ENCODE assay signal across 29 cellular contexts in the genomic region with DNA sequence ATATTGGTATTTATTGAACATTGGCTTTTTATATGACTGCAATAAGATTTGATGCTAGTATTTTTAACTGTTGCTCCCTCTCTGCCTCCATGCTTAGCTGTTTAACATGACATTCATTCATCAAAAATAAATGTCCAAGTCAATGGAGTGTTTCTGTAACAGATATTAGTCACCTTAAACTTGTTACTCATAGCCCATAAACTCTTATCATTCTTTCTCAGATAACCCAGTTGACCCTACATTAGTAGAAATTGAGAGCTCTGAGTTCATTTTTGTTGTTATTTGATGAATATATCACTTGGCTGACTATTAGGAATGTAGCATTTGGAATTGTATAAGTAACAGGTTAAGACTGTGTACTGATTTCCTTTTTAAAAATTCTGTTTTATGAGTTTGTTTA.
DNase-seq lines count a peak whose midpoint lies in the region; FAIRE-seq and TF ChIP-seq lines count a peak whose summit lies in the region.
"Had no signal": no experiment of that assay in that cellular context is flagged by ENCODE, and none has a peak within 500 bp of the region (broad histone marks: within the 10 kb centered on the region; RNA-seq: fewer than 3 reads in every experiment).

No MANE protein-coding gene starts in this region.

- CTCF ChIA-PET in HEK293 (lab: Yijun Ruan, JAX): no interaction called here

- no peaks in the 10 kb centered on the region for H3K27me3 Mint-ChIP-seq in glutamatergic neuron (ENCODE audit: unreplicated experiment)
- H3K27me3 Mint-ChIP-seq: activated B cell treated with CpG ODN at 0.5 μM for 24 hours; CD4-positive, CD25-positive, alpha-beta regulatory T cell had no signal

- no peak overlapping the region for H3K4me3 Mint-ChIP-seq in glutamatergic neuron (ENCODE audit: unreplicated experiment)
- H3K4me3 Mint-ChIP-seq: activated naive CD4-positive, alpha-beta T cell treated with anti-CD3 and anti-CD28 coated beads, Interleukin-2, amount 50 U/mL, for 24 hours; CD4-positive, CD25-positive, alpha-beta regulatory T cell; endodermal cell; HFFc6; neural crest cell; stimulated activated naive CD8-positive, alpha-beta T cell treated with anti-CD3 and anti-CD28 coated beads, Interleukin-15, amount 100 ng/mL, for 72 hours had no signal

- peak overlapping the region; percentile 58; the same call in 1 of the 2 replicates for H3K4me3 ChIP-seq in DOHH2 (ENCODE audit: low read length)
- H3K4me3 ChIP-seq in HEK293 (ENCODE audit: low read depth, low read length): no peak overlapping the region
- H3K4me3 ChIP-seq: cardiac muscle cell, lower lobe of right lung, right lobe of liver, tibial artery had no signal

- no peak overlapping the region for H3K27ac ChIP-seq in DOHH2 (ENCODE audit: low read depth, low read length)
- H3K27ac ChIP-seq in HEK293 (ENCODE audit: extremely low read depth, low read depth, low read length): no peak overlapping the region
- H3K27ac ChIP-seq: HL-60, lower lobe of right lung, right lobe of liver, tibial artery had no signal

- peaks cover 5% of the 10 kb centered on the region; the same call in 1 of the 2 replicates for H3K79me2 ChIP-seq in DOHH2 (ENCODE audit: control insufficient read depth, low read length)

- H3K9me3 ChIP-seq in DOHH2 (ENCODE audit: control insufficient read depth, insufficient read depth, low read length) (no peaks in the 10 kb centered on the region), HEK293 (ENCODE audit: control insufficient read depth, insufficient read depth, low read depth, low read length) (no peaks in the 10 kb centered on the region)
- H3K9me3 ChIP-seq: lower lobe of right lung, right lobe of liver, tibial artery had no signal

- no peaks in the 10 kb centered on the region for H3K36me3 Mint-ChIP-seq in glutamatergic neuron (ENCODE audit: unreplicated experiment)
- H3K36me3 Mint-ChIP-seq: activated naive CD4-positive, alpha-beta T cell treated with anti-CD3 and anti-CD28 coated beads, Interleukin-2, amount 50 U/mL, for 24 hours; CD4-positive, CD25-positive, alpha-beta regulatory T cell had no signal

- FAIRE-seq in frontal cortex (lab: Jason Lieb, UNC): no peak
- FAIRE-seq: G401.6, kidney had no signal

- no peak overlapping the region for H3K27ac Mint-ChIP-seq in glutamatergic neuron (ENCODE audit: unreplicated experiment)
- H3K27ac Mint-ChIP-seq: activated B cell treated with CpG ODN at 0.5 μM for 24 hours; activated naive CD4-positive, alpha-beta T cell treated with anti-CD3 and anti-CD28 coated beads, Interleukin-2, amount 50 U/mL, for 24 hours; CD4-positive, CD25-positive, alpha-beta regulatory T cell; endodermal cell; HFFc6; stimulated activated naive CD8-positive, alpha-beta T cell treated with anti-CD3 and anti-CD28 coated beads, Interleukin-15, amount 100 ng/mL, for 72 hours had no signal

- peaks cover 39% of the 10 kb centered on the region for H3K4me1 ChIP-seq in DOHH2 (ENCODE audit: control insufficient read depth, low read length)
- peaks cover 17% of the 10 kb centered on the region; the same call in 1 of the 2 replicates for H3K4me1 ChIP-seq in HEK293 (ENCODE audit: control insufficient read depth, insufficient read depth, low read length)
- H3K4me1 ChIP-seq: lower lobe of right lung, right lobe of liver had no signal

- H3K36me3 ChIP-seq in DOHH2 (ENCODE audit: control insufficient read depth, low read length): no peaks in the 10 kb centered on the region
- H3K36me3 ChIP-seq in HEK293 (ENCODE audit: control insufficient read depth in 2 of 2, insufficient read depth in 1 of 2, low read length in 2 of 2): no peaks in the 10 kb centered on the region
- H3K36me3 ChIP-seq: cardiac muscle cell, lower lobe of right lung, right lobe of liver, tibial artery had no signal

- no peaks in the 10 kb centered on the region for H3K4me1 Mint-ChIP-seq in glutamatergic neuron (ENCODE audit: low read depth, unreplicated experiment)
- H3K4me1 Mint-ChIP-seq: endodermal cell had no signal

- H4K20me1 ChIP-seq in DOHH2 (ENCODE audit: control insufficient read depth, insufficient read depth, low read depth, low read length): no peaks in the 10 kb centered on the region

- H3K9me3 Mint-ChIP-seq in glutamatergic neuron (ENCODE audit: unreplicated experiment): no peaks in the 10 kb centered on the region
- H3K9me3 Mint-ChIP-seq: activated B cell treated with CpG ODN at 0.5 μM for 24 hours; activated naive CD4-positive, alpha-beta T cell treated with anti-CD3 and anti-CD28 coated beads, Interleukin-2, amount 50 U/mL, for 24 hours; endodermal cell; HFFc6; neural crest cell; stimulated activated naive CD8-positive, alpha-beta T cell treated with anti-CD3 and anti-CD28 coated beads, Interleukin-15, amount 100 ng/mL, for 72 hours had no signal

- POLR2A ChIA-PET in HEK293 (lab: Yijun Ruan, JAX): no interaction called here

- DNase-seq in NCI-H226 (peak; percentile 76), kidney glomerular epithelial cell (lab: John Stamatoyannopoulos, UW) (peak; percentile 56), glutamatergic neuron (no peak), frontal cortex (ENCODE audit: low spot score in 2 of 2) (no peak)
- DNase-seq in stimulated activated naive CD4-positive, alpha-beta T cell treated with Interleukin-2 at 50 U/mL for 16 hours (lab: John Stamatoyannopoulos, UW): no peak
- DNase-seq in activated effector memory CD4-positive, alpha-beta T cell treated with anti-CD3 and anti-CD28 coated beads, Interleukin-2, amount 50 U/mL, for 16 hours: no peak
- DNase-seq: activated B cell treated with CpG ODN at 0.5 μM for 24 hours; CD4-positive, CD25-positive, alpha-beta regulatory T cell; cortex of kidney; DMS 273 treated with DMSO at 0.1 percent for 48 hours; endodermal cell; HFFc6; kidney; lower lobe of right lung; NCI-H1092 treated with DMSO at 0.1 percent for 48 hours; NCI-H1930; NCI-H345; NCI-H82; right lobe of liver; stimulated activated naive CD8-positive, alpha-beta T cell treated with anti-CD3 and anti-CD28 coated beads, Interleukin-15, amount 100 ng/mL, for 72 hours; T1000; tibial artery had no signal

- H3K4me2 ChIP-seq in DOHH2 (ENCODE audit: low read length): peak overlapping the region; percentile 78

- H3K27me3 ChIP-seq in DOHH2 (ENCODE audit: control insufficient read depth, low read length): no peaks in the 10 kb centered on the region
- H3K27me3 ChIP-seq: cardiac muscle cell, right lobe of liver, tibial artery had no signal

- no peaks in the 10 kb centered on the region for H3F3A ChIP-seq in DOHH2 (ENCODE audit: control insufficient read depth, insufficient read depth)

- TF ChIP-seq CTCF in DOHH2 (IDR thresholded peaks at IDR 0.05; ENCODE audit: low read depth, low read length, poor library complexity, severe bottlenecking) (no peak), HEK293 (tag by site-specific recombination; IDR thresholded peaks at IDR 0.05) (no peak), glutamatergic neuron (IDR thresholded peaks at IDR 0.05; ENCODE audit: partially characterized antibody, unreplicated experiment) (no peak)

- H3K9me2 ChIP-seq in DOHH2 (replicated peaks; ENCODE audit: control insufficient read depth, low read length): no peaks in the 10 kb centered on the region

TF ChIP-seq in HEK293, 187 proteins besides CTCF, POLR2A, EP300 and RAD21:
- TF ChIP-seq ZNF571 (tag by site-specific recombination; IDR thresholded peaks at IDR 0.05): no peak
- TF ChIP-seq, protein P1, sequence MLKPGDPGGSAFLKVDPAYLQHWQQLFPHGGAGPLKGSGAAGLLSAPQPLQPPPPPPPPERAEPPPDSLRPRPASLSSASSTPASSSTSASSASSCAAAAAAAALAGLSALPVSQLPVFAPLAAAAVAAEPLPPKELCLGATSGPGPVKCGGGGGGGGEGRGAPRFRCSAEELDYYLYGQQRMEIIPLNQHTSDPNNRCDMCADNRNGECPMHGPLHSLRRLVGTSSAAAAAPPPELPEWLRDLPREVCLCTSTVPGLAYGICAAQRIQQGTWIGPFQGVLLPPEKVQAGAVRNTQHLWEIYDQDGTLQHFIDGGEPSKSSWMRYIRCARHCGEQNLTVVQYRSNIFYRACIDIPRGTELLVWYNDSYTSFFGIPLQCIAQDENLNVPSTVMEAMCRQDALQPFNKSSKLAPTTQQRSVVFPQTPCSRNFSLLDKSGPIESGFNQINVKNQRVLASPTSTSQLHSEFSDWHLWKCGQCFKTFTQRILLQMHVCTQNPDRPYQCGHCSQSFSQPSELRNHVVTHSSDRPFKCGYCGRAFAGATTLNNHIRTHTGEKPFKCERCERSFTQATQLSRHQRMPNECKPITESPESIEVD (tag by site-specific recombination; IDR thresholded peaks at IDR 0.05): 0 out of 2 replicates have a peak, but pooled peaks have one; percentile 10
- TF ChIP-seq, protein P2, sequence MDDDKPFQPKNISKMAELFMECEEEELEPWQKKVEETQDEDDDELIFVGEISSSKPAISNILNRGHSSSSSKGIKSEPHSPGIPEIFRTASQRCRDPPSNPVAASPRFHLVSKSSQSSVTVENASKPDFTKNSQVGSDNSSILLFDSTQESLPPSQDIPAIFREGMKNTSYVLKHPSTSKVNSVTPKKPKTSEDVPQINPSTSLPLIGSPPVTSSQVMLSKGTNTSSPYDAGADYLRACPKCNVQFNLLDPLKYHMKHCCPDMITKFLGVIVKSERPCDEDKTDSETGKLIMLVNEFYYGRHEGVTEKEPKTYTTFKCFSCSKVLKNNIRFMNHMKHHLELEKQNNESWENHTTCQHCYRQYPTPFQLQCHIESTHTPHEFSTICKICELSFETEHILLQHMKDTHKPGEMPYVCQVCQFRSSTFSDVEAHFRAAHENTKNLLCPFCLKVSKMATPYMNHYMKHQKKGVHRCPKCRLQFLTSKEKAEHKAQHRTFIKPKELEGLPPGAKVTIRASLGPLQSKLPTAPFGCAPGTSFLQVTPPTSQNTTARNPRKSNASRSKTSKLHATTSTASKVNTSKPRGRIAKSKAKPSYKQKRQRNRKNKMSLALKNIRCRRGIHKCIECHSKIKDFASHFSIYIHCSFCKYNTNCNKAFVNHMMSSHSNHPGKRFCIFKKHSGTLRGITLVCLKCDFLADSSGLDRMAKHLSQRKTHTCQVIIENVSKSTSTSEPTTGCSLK (tag by site-specific recombination; IDR thresholded peaks at IDR 0.05): no peak

Comparison
In these comparisons a context has a peak if more than half of its experiments do, and no peak if none do; other contexts are left out.
1. DNase-seq: peak in NCI-H226 (single experiment) and kidney glomerular epithelial cell (single experiment); none in glutamatergic neuron (single experiment), frontal cortex (0 of 2), stimulated activated naive CD4-positive, alpha-beta T cell treated with Interleukin-2 at 50 U/mL for 16 hours (single experiment) and activated effector memory CD4-positive, alpha-beta T cell treated with anti-CD3 and anti-CD28 coated beads, Interleukin-2, amount 50 U/mL, for 16 hours (single experiment).